ENCODE assay signal across 32 cellular contexts in the genomic region with DNA sequence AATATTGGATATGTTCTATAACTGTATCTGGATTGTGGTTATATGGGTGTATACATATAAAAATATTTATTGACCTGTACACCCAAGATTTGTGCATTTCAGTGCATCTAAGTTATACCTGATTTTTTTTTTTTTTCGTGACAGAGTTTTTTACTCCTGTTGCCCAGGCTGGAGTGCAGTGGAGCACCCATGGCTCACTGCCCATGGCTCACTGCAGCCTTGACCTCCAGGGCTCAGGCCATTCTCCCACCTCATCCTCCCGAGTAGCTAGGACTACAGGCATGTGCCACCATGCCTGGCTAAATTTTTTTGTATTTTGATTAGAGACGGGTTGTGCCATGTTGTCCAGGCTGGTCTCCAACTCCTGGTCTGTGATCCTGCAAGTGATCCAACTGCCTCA.
"Had no signal": no experiment of that assay in that cellular context is flagged by ENCODE, and none has a peak within 500 bp of the region (broad histone marks: within the 10 kb centered on the region; RNA-seq: fewer than 3 reads in every experiment).

No MANE protein-coding gene starts in this region.

- H3K9me3 ChIP-seq: adrenal gland, body of pancreas, esophagus squamous epithelium, gastroesophageal sphincter, heart right ventricle had no signal

- ATAC-seq: activated CD4-positive, CD25-positive, alpha-beta regulatory T cell treated with anti-CD3 and anti-CD28 coated beads, Interleukin-2, amount 50 U/mL, for 24 hours; activated CD8-positive, alpha-beta T cell treated with anti-CD3 and anti-CD28 coated beads for 36 hours; activated naive CD8-positive, alpha-beta T cell treated with anti-CD3 and anti-CD28 coated beads, Interleukin-2, amount 50 U/mL, for 24 hours; activated T-cell treated with anti-CD3 and anti-CD28 coated beads, Interleukin-2, amount 50 U/mL, for 4 hours; activated T-helper 17 cell treated with anti-CD3 and anti-CD28 coated beads, Interleukin-2, amount 50 U/mL, for 72 hours; body of pancreas; gastroesophageal sphincter; heart right ventricle had no signal

- H3K9me3 Mint-ChIP-seq: activated B cell treated with CpG ODN at 0.5 μM for 24 hours; activated naive CD4-positive, alpha-beta T cell treated with anti-CD3 and anti-CD28 coated beads for 36 hours; activated naive CD8-positive, alpha-beta T cell treated with anti-CD3 and anti-CD28 coated beads, Interleukin-2, amount 50 U/mL, for 24 hours; activated T-cell treated with anti-CD3 and anti-CD28 coated beads, Interleukin-2, amount 50 U/mL, for 4 hours; activated T-helper 17 cell treated with anti-CD3 and anti-CD28 coated beads, Interleukin-2, amount 50 U/mL, for 72 hours had no signal

- H3K27ac Mint-ChIP-seq: activated B cell treated with CpG ODN at 0.5 μM for 24 hours; activated CD8-positive, alpha-beta T cell treated with anti-CD3 and anti-CD28 coated beads for 36 hours; activated naive CD4-positive, alpha-beta T cell treated with anti-CD3 and anti-CD28 coated beads for 36 hours; activated naive CD4-positive, alpha-beta T cell treated with anti-CD3 and anti-CD28 coated beads, Interleukin-2, amount 50 U/mL, for 24 hours; activated naive CD8-positive, alpha-beta T cell treated with anti-CD3 and anti-CD28 coated beads for 36 hours; activated naive CD8-positive, alpha-beta T cell treated with anti-CD3 and anti-CD28 coated beads, Interleukin-2, amount 50 U/mL, for 24 hours; T-helper 1 cell treated with Interleukin-12 subunit alpha and Interleukin-12 subunit beta and Interleukin-4 antibody, amounts not matched to agents 30 μg/mL and 1 μg/mL, for 36 hours; T-helper 2 cell treated with Interferon-gamma antibody and Interleukin-4, amounts not matched to agents 5 μg/mL and 100 μg/mL, for 36 hours had no signal

- H3K4me1 ChIP-seq: esophagus squamous epithelium, gastroesophageal sphincter had no signal

- H3K27me3 ChIP-seq: adrenal gland, body of pancreas, cardiac muscle cell, esophagus squamous epithelium, gastroesophageal sphincter, heart right ventricle had no signal

- DNase-seq: activated B cell treated with CpG ODN at 0.5 μM for 24 hours; activated CD4-positive, alpha-beta T cell treated with anti-CD3 and anti-CD28 coated beads for 48 hours; activated CD4-positive, alpha-beta T cell treated with anti-CD3 and anti-CD28 coated beads, Interleukin-2, amount 50 U/mL, for 1 hour; activated CD4-positive, alpha-beta T cell treated with anti-CD3 and anti-CD28 coated beads, Interleukin-2, amount 50 U/mL, for 48 hours; activated CD8-positive, alpha-beta memory T cell treated with anti-CD3 and anti-CD28 coated beads for 24 hours; activated CD8-positive, alpha-beta T cell treated with anti-CD3 and anti-CD28 coated beads for 36 hours; activated effector memory CD4-positive, alpha-beta T cell treated with Interleukin-2 at 50 U/mL for 16 hours; activated gamma-delta T cell treated with Interleukin-2 at 50 U/mL for 16 hours; activated naive CD4-positive, alpha-beta T cell treated with anti-CD3 and anti-CD28 coated beads for 36 hours; activated naive CD8-positive, alpha-beta T cell treated with anti-CD3 and anti-CD28 coated beads for 36 hours; activated naive CD8-positive, alpha-beta T cell treated with anti-CD3 and anti-CD28 coated beads, Interleukin-2, amount 50 U/mL, for 24 hours; activated T-cell treated with anti-CD3 and anti-CD28 coated beads, Interleukin-2, amount 50 U/mL, for 4 hours; amygdala; aorta; body of pancreas; central memory CD4-positive, alpha-beta T cell; effector CD8-positive, alpha-beta T cell; esophagus squamous epithelium; foreskin melanocyte; heart right ventricle; T1000; WERI-Rb-1 had no signal

- H3K27ac ChIP-seq: adrenal gland, body of pancreas, cardiac muscle cell, coronary artery, epithelial cell of prostate, esophagus squamous epithelium, gastroesophageal sphincter, heart right ventricle, WERI-Rb-1 had no signal

- H3K4me1 Mint-ChIP-seq: activated B cell treated with CpG ODN at 0.5 μM for 24 hours had no signal

- H3K4me3 Mint-ChIP-seq: activated B cell treated with CpG ODN at 0.5 μM for 24 hours; activated CD8-positive, alpha-beta T cell treated with anti-CD3 and anti-CD28 coated beads for 36 hours; activated naive CD4-positive, alpha-beta T cell treated with anti-CD3 and anti-CD28 coated beads for 36 hours; activated naive CD4-positive, alpha-beta T cell treated with anti-CD3 and anti-CD28 coated beads, Interleukin-2, amount 50 U/mL, for 24 hours; activated naive CD8-positive, alpha-beta T cell treated with anti-CD3 and anti-CD28 coated beads for 36 hours; activated naive CD8-positive, alpha-beta T cell treated with anti-CD3 and anti-CD28 coated beads, Interleukin-2, amount 50 U/mL, for 24 hours; activated T-cell treated with anti-CD3 and anti-CD28 coated beads, Interleukin-2, amount 50 U/mL, for 4 hours; activated T-helper 17 cell treated with anti-CD3 and anti-CD28 coated beads, Interleukin-2, amount 50 U/mL, for 72 hours; T-helper 1 cell treated with Interleukin-12 subunit alpha and Interleukin-12 subunit beta and Interleukin-4 antibody, amounts not matched to agents 30 μg/mL and 1 μg/mL, for 36 hours; T-helper 2 cell treated with Interferon-gamma antibody and Interleukin-4, amounts not matched to agents 5 μg/mL and 100 μg/mL, for 36 hours had no signal

- H3K27me3 Mint-ChIP-seq: activated B cell treated with CpG ODN at 0.5 μM for 24 hours; activated CD8-positive, alpha-beta T cell treated with anti-CD3 and anti-CD28 coated beads for 36 hours; activated naive CD4-positive, alpha-beta T cell treated with anti-CD3 and anti-CD28 coated beads, Interleukin-2, amount 50 U/mL, for 24 hours; activated naive CD8-positive, alpha-beta T cell treated with anti-CD3 and anti-CD28 coated beads for 36 hours; activated naive CD8-positive, alpha-beta T cell treated with anti-CD3 and anti-CD28 coated beads, Interleukin-2, amount 50 U/mL, for 24 hours; activated T-helper 17 cell treated with anti-CD3 and anti-CD28 coated beads, Interleukin-2, amount 50 U/mL, for 72 hours had no signal

- H3K4me3 ChIP-seq: adrenal gland, body of pancreas, cardiac muscle cell, coronary artery, esophagus squamous epithelium, gastroesophageal sphincter, heart right ventricle had no signal
